8 cellular contexts compared by ENCODE assay signal in genomic region chr13:91946498-91947070, GRCh38.
DNase-seq lines count a peak whose midpoint lies in the region; ATAC-seq and TF ChIP-seq lines count a peak whose summit lies in the region.

No MANE protein-coding gene starts in this region.

- H3K27me3 ChIP-seq in kidney epithelial cell (ENCODE audit: control insufficient read depth, insufficient read depth, low read length): no peaks in the 10 kb centered on the region

- no peak overlapping the region for H3K4me3 ChIP-seq in kidney epithelial cell (ENCODE audit: low read depth, low read length)

- TF ChIP-seq CTCF in kidney epithelial cell (IDR thresholded peaks at IDR 0.05; ENCODE audit: insufficient read depth, low read length, poor library complexity, severe bottlenecking): peak; percentile 72

- no peaks in the 10 kb centered on the region for H3K36me3 ChIP-seq in kidney epithelial cell (ENCODE audit: control insufficient read depth, insufficient read depth, low read length)

- DNase-seq in ELR (ENCODE audit: low read depth): peak; percentile 0
- peak; percentile 10 for DNase-seq in HuH-7.5 (ENCODE audit: low spot score)
- peak; percentile 66 to 76 for DNase-seq in SHP77 (lab: John Stamatoyannopoulos, UW)
- DNase-seq in kidney epithelial cell (ENCODE audit: low read depth): peak; percentile 1
- DNase-seq in NOMO-1 (lab: John Stamatoyannopoulos, UW; ENCODE audit: unreplicated experiment in 2 of 2): no peak
- no peak for DNase-seq in mucosa of gallbladder (ENCODE audit: low spot score)
- no peak for DNase-seq in stimulated activated naive CD4-positive, alpha-beta T cell treated with Interleukin-2 at 50 U/mL for 16 hours (lab: John Stamatoyannopoulos, UW)

- no peak for ATAC-seq in HG02623 (IDR thresholded peaks at IDR 0.05; ENCODE audit: unreplicated experiment)

Comparison
In these comparisons a context has a peak if more than half of its experiments do, and no peak if none do; other contexts are left out.
1. DNase-seq: peak in ELR (single experiment), HuH-7.5 (single experiment), SHP77 (2 of 2) and kidney epithelial cell (single experiment); none in NOMO-1 (0 of 2), mucosa of gallbladder (single experiment) and stimulated activated naive CD4-positive, alpha-beta T cell treated with Interleukin-2 at 50 U/mL for 16 hours (single experiment).